In the genomic region with DNA sequence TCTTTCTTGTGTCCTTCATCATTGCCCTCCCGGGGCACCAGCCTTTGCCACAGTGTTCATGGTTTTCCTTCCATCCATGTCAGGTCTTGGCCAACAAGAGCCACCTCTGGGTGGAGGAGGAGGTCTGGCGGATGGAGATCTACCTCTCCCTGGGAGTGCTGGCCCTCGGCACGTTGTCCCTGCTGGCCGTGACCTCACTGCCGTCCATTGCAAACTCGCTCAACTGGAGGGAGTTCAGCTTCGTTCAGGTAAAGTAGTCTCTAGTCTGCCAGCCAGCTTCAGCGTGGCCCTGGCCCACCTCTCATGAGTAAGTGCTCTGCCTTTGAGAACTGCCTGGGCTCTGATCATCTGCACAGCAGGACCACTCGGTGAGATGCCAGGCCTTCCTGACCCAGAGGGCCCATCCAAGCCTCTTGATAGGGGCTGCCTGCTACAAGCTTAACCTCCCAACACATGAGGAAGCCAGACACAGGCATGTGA, we compare ENCODE assay signal across 18 cellular contexts. TPM values are rescaled to one million over a fixed set of nuclear protein-coding genes. Genes with fewer than 3 reads are reported as not detected.
"Had no signal": no experiment of that assay in that cellular context is flagged by ENCODE, and none has a peak within 500 bp of the region (broad histone marks: within the 10 kb centered on the region; RNA-seq: fewer than 3 reads in every experiment).

No MANE protein-coding gene starts in this region.

- H3K27ac ChIP-seq: esophagus muscularis mucosa, sigmoid colon had no signal

- H3K9me3 ChIP-seq: esophagus muscularis mucosa, sigmoid colon had no signal

- H3K27me3 ChIP-seq: brain microvascular endothelial cell, esophagus muscularis mucosa, sigmoid colon had no signal

- ATAC-seq: activated T-cell treated with anti-CD3 and anti-CD28 coated beads, Interleukin-2, amount 50 U/mL, for 4 hours; natural killer cell; stimulated activated naive B cell treated with anti-CD40 and anti-IgM and Interleukin-4, amounts not matched to agents 10 μg/mL and 1 μg/mL and 100 μg/mL, for 72 hours had no signal

- DNase-seq: activated CD4-positive, alpha-beta T cell treated with anti-CD3 and anti-CD28 coated beads, Interleukin-2, amount 50 U/mL, for 4 hours; activated CD4-positive, CD25-positive, alpha-beta regulatory T cell treated with anti-CD3 and anti-CD28 coated beads, Interleukin-2, amount 50 U/mL, for 72 hours; activated gamma-delta T cell; activated T-cell treated with anti-CD3 and anti-CD28 coated beads, Interleukin-2, amount 50 U/mL, for 4 hours; amygdala; brain microvascular endothelial cell; cerebellar nuclear complex; dermis blood vessel endothelial cell; hypothalamus; mammary epithelial cell; natural killer cell; occipital lobe; sigmoid colon; stimulated activated CD4-positive, alpha-beta T cell treated with anti-CD3 and anti-CD28 coated beads, Interleukin-2, amount 100 ng/mL, for 24 hours; stimulated activated naive B cell treated with anti-CD40 and anti-IgM and Interleukin-4, amounts not matched to agents 10 μg/mL and 1 μg/mL and 100 μg/mL, for 72 hours; T-helper 2 cell; trophoblast cell had no signal

- H3K36me3 ChIP-seq: brain microvascular endothelial cell, sigmoid colon had no signal

- H3K4me3 ChIP-seq: esophagus muscularis mucosa, sigmoid colon had no signal

RNA-seq across cellular contexts. Expression of a gene that starts 31.0 kb away (rescaled TPM):
- total RNA-seq: occipital lobe had no signal
